ENCODE assay signal across 1 cellular context in the genomic region with DNA sequence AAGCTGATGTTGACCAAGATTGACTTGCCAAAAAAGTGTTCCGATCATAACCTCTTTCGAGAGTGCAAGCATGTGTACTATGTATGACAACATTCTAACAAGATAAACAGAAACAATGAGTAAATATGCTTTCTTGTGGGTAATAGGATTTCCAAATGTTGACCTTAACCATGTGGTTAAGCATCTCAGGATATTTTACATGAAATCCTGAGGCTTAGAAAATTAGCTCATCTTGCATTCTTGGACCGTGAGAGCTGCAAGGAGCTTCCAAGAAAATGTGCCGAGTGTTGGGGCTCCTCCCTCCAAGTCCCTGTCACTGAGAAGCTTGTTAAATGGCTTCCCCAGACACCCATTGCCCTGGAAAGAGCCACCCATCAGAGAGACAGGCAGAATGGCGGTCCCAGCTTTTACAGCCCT.
TF ChIP-seq lines count a peak whose summit lies in the region.

No MANE protein-coding gene starts in this region.

TF ChIP-seq in IMR-90, 13 proteins besides CTCF, POLR2A, EP300 and RAD21:
- TF ChIP-seq CHD1 (IDR thresholded peaks at IDR 0.05; ENCODE audit: low read depth, low read length) (no peak), NFE2L2 (IDR thresholded peaks at IDR 0.05; ENCODE audit: low read depth, low read length) (no peak), BHLHE40 (IDR thresholded peaks at IDR 0.05; ENCODE audit: low read depth, low read length) (no peak), MAFK (IDR thresholded peaks at IDR 0.05; ENCODE audit: low read depth, low read length) (no peak), MAZ (IDR thresholded peaks at IDR 0.05; ENCODE audit: borderline replicate concordance, low read depth, low read length) (no peak), RFX5 (IDR thresholded peaks at IDR 0.05; ENCODE audit: low read depth, low read length) (no peak), FOS (IDR thresholded peaks at IDR 0.05; ENCODE audit: low read depth, low read length) (no peak), MXI1 (IDR thresholded peaks at IDR 0.05; ENCODE audit: borderline replicate concordance, low read depth, low read length) (no peak), RCOR1 (IDR thresholded peaks at IDR 0.05; ENCODE audit: insufficient replicate concordance, low read length) (no peak), SMC3 (IDR thresholded peaks at IDR 0.05; ENCODE audit: low read depth, low read length) (no peak), CEBPB (IDR thresholded peaks at IDR 0.05; ENCODE audit: low read depth, low read length) (no peak)
- TF ChIP-seq, protein P1, sequence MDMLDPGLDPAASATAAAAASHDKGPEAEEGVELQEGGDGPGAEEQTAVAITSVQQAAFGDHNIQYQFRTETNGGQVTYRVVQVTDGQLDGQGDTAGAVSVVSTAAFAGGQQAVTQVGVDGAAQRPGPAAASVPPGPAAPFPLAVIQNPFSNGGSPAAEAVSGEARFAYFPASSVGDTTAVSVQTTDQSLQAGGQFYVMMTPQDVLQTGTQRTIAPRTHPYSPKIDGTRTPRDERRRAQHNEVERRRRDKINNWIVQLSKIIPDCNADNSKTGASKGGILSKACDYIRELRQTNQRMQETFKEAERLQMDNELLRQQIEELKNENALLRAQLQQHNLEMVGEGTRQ (IDR thresholded peaks at IDR 0.05; ENCODE audit: low read depth, low read length): no peak
- TF ChIP-seq, protein P2, sequence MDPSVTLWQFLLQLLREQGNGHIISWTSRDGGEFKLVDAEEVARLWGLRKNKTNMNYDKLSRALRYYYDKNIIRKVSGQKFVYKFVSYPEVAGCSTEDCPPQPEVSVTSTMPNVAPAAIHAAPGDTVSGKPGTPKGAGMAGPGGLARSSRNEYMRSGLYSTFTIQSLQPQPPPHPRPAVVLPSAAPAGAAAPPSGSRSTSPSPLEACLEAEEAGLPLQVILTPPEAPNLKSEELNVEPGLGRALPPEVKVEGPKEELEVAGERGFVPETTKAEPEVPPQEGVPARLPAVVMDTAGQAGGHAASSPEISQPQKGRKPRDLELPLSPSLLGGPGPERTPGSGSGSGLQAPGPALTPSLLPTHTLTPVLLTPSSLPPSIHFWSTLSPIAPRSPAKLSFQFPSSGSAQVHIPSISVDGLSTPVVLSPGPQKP (IDR thresholded peaks at IDR 0.05; ENCODE audit: borderline replicate concordance, low read depth, low read length): no peak
